16 cellular contexts compared by ENCODE assay signal in the genomic region with DNA sequence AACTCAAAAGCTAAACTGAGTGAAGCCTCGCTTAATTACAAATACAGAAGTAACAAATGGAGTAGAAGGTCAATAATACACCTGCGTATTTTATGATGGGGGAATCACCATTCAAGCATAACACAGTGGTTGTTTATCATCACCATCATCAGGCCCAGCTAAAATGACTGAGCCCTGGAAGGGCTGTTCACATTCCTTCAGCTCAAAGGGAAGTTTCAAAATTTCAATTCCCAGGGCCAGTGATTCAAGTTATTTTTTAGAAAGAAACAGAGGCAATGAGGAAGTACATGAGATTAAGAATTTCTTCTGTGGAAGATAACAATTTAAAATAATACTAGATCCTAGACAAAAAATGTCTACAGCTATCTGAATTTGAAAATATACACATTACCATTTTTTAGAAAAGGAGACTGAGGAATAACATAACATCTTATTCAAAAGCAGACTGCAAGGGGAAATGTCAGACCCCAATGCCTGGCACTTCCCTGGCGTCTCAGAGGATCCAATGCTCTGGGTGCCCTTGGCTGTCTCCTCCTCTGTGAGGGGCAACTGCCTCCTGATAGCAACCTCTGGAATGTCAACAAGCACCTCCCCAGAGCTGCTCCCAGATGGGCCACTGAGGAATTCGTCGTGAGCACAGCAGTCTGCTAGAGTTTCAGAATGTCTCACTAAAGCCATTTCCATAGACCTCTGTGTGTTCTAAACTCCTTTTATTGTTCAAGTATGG. TPM values are rescaled to one million over a fixed set of nuclear protein-coding genes. Genes with fewer than 3 reads are reported as not detected.
DNase-seq lines count a peak whose midpoint lies in the region; ATAC-seq, FAIRE-seq and TF ChIP-seq lines count a peak whose summit lies in the region.
"Had no signal": no experiment of that assay in that cellular context is flagged by ENCODE, and none has a peak within 500 bp of the region (broad histone marks: within the 10 kb centered on the region; RNA-seq: fewer than 3 reads in every experiment).

No MANE protein-coding gene starts in this region.

- H3K9me1 ChIP-seq in IMR-90 (ENCODE audit: insufficient read depth, low read length): peaks cover 34% of the 10 kb centered on the region

- H3K4me1 ChIP-seq in IMR-90 (ENCODE audit: control insufficient read depth, insufficient read depth, low read length) (peaks cover 29% of the 10 kb centered on the region), H1 (replicated peaks in 1 of 4; ENCODE audit: control insufficient read depth in 3 of 4, insufficient read depth in 4 of 4, low read length in 3 of 4) (peaks cover 0 to 3% (median 0%) of the 10 kb centered on the region in 4 experiments; a peak in 2 of 7 replicates), thoracic aorta (ENCODE audit: control insufficient read depth in 1 of 2, low read depth in 2 of 2) (peaks cover 59 to 80% of the 10 kb centered on the region in 2 donors), OCI-LY7 (ENCODE audit: insufficient read depth, low read length, poor library complexity, severe bottlenecking) (no peaks in the 10 kb centered on the region)

- peaks cover 37 to 81% of the 10 kb centered on the region in 2 experiments for H3K79me1 ChIP-seq in IMR-90 (ENCODE audit: low read depth in 1 of 2, low read length in 2 of 2)
- H3K79me1 ChIP-seq in H1 (ENCODE audit: low read depth, low read length): no peaks in the 10 kb centered on the region; the same call in none of the 2 replicates

- H2BK15ac ChIP-seq in IMR-90 (ENCODE audit: low read depth, low read length) (no peak overlapping the region; the same call in 2 of the 3 replicates), H1 (ENCODE audit: low read length) (no peak overlapping the region)

- H3K56ac ChIP-seq in IMR-90 (ENCODE audit: extremely low read depth, insufficient read depth, low read length) (no peak overlapping the region), H1 (replicated peaks; ENCODE audit: insufficient read length, low read depth, low read length) (no peak overlapping the region)

- BruUV-seq in IMR-90 (replicated peaks; lab: Mats Ljungman, UMichigan) (no TSS peak), OCI-LY7 (replicated peaks; lab: Mats Ljungman, UMichigan) (no TSS peak)

- intact Hi-C loops in IMR-90 (cut with micrococcal nuclease) (no loop called here), OCI-LY7 (cut with micrococcal nuclease; ENCODE audit: unreplicated experiment) (no loop called here)

- H3K9ac ChIP-seq in IMR-90 (ENCODE audit: low read depth, low read length) (no peak overlapping the region), H1 (replicated peaks in 1 of 4; ENCODE audit: extremely low read depth in 1 of 4, low read depth in 3 of 4, low read length in 3 of 4) (no peak overlapping the region)

- H3K18ac ChIP-seq in IMR-90 (ENCODE audit: low read depth, low read length) (0 out of 2 replicates have a peak overlapping the region, but pooled peaks have one; percentile 57), H1 (ENCODE audit: extremely low read depth, low read length) (no peak overlapping the region)

- ATAC-seq in IMR-90 (ENCODE audit: low read depth) (peak; percentile 78), thoracic aorta (ENCODE audit: insufficient number of reproducible peaks, low FRiP score, low read depth) (no peak)

- H2AK9ac ChIP-seq in IMR-90 (replicated peaks; ENCODE audit: low read depth, low read length, poor library complexity): peak overlapping the region; percentile 18

- TF ChIP-seq RAD21 in IMR-90 (IDR thresholded peaks at IDR 0.05; ENCODE audit: low read length): no peak
- no peak for TF ChIP-seq RAD21 in H1 (IDR thresholded peaks at IDR 0.05 in 1 of 2, conservative IDR thresholded peaks at IDR 0.05 in 1 of 2; ENCODE audit: low read depth in 2 of 2, low read length in 2 of 2)

- dilution Hi-C loops in IMR-90 (cut with HindIII; ENCODE audit: low sequenced_read_pairs, unreplicated experiment): no loop called here

- H4K91ac ChIP-seq in IMR-90 (ENCODE audit: insufficient read depth, low read depth, low read length): peak overlapping the region; percentile 77; the same call in 1 of the 2 replicates
- no peak overlapping the region for H4K91ac ChIP-seq in H1 (replicated peaks; ENCODE audit: insufficient read length, low read length)

- TF ChIP-seq CTCF in IMR-90 (conservative IDR thresholded peaks at IDR 0.05; ENCODE audit: low read depth, low read length) (no peak), H1 (IDR thresholded peaks at IDR 0.05; ENCODE audit: control extremely low read depth in 1 of 3, insufficient read depth in 1 of 3, low read depth in 1 of 3, low read length in 3 of 3) (no peak), thoracic aorta (IDR thresholded peaks at IDR 0.05) (no peak), OCI-LY7 (conservative IDR thresholded peaks at IDR 0.05; ENCODE audit: low read length) (no peak)

- FAIRE-seq in H1 (lab: Jason Lieb, UNC): no peak

- POLR2A ChIA-PET in IMR-90 (lab: Charles Lee; ENCODE audit: unreplicated experiment): no interaction called here
- POLR2A ChIA-PET in H1 (lab: Charles Lee; ENCODE audit: partially characterized antibody): interaction anchor here (0.6 to 1.3 kb wide), 2 partner anchors 23 to 1470 kb away, joined by 3 to 4 read pairs; a partner anchor contains a TSS
- POLR2A ChIA-PET in OCI-LY7 (lab: Charles Lee): no interaction called here

- H3K4me3 ChIP-seq in IMR-90 (ENCODE audit: insufficient read depth, low read depth, low read length) (no peak overlapping the region), H1 (ENCODE audit: extremely low read depth in 1 of 4, insufficient read depth in 2 of 4, low read depth in 3 of 4, low read length in 4 of 4) (no peak overlapping the region), thoracic aorta (no peak overlapping the region), OCI-LY7 (ENCODE audit: low read depth, low read length, poor library complexity, severe bottlenecking) (no peak overlapping the region)
- H3K4me3 ChIP-seq: transverse colon had no signal

- TF ChIP-seq EP300 in H1 (IDR thresholded peaks at IDR 0.05; ENCODE audit: borderline replicate concordance in 1 of 2, low read depth in 2 of 2, low read length in 2 of 2): no peak

- peak overlapping the region; percentile 41; the same call in 1 of the 2 replicates for H2BK120ac ChIP-seq in IMR-90 (ENCODE audit: low read depth, low read length)
- H2BK120ac ChIP-seq in H1 (replicated peaks; ENCODE audit: low read depth, low read length): no peak overlapping the region

- TF ChIP-seq POLR2A in IMR-90 (IDR thresholded peaks at IDR 0.05; ENCODE audit: low read depth, low read length) (no peak), H1 (IDR thresholded peaks at IDR 0.05; ENCODE audit: control extremely low read depth in 1 of 2, low read depth in 2 of 2, low read length in 2 of 2) (no peak)

- in situ Hi-C loops in IMR-90 (cut with MboI; ENCODE audit: low sequenced_read_pairs) (no loop called here), G401 (cut with HindIII; ENCODE audit: low sequenced_read_pairs) (no loop called here)

- peak overlapping the region; percentile 44; the same call in 1 of the 2 replicates for H3K27ac ChIP-seq in IMR-90 (ENCODE audit: insufficient read depth, low read length)
- no peak overlapping the region for H3K27ac ChIP-seq in H1 (ENCODE audit: low read depth, low read length)
- peak overlapping the region; percentile 6 to 83 for H3K27ac ChIP-seq in thoracic aorta
- no peak overlapping the region for H3K27ac ChIP-seq in OCI-LY7 (ENCODE audit: low read depth, low read length, poor library complexity, severe bottlenecking)
- H3K27ac ChIP-seq: HL-60 had no signal

- H3K9me3 ChIP-seq in IMR-90 (ENCODE audit: control insufficient read depth, insufficient read depth, low read length) (no peaks in the 10 kb centered on the region), H1 (ENCODE audit: insufficient read depth in 2 of 2, low read depth in 1 of 2, low read length in 1 of 2) (no peaks in the 10 kb centered on the region), thoracic aorta (no peaks in the 10 kb centered on the region), OCI-LY7 (ENCODE audit: low read length) (no peaks in the 10 kb centered on the region)
- H3K9me3 ChIP-seq: transverse colon had no signal

- H3K23ac ChIP-seq in IMR-90 (ENCODE audit: low read depth, low read length) (no peak overlapping the region), H1 (ENCODE audit: insufficient read length) (no peak overlapping the region)

- no peaks in the 10 kb centered on the region for H3K23me2 ChIP-seq in H1 (ENCODE audit: low read depth, low read length)

- H2AFZ ChIP-seq in IMR-90 (replicated peaks; ENCODE audit: low read length, poor library complexity) (peak overlapping the region; percentile 11), H1 (ENCODE audit: low read length) (no peak overlapping the region), OCI-LY7 (ENCODE audit: low read length) (no peak overlapping the region)

- no peak overlapping the region for H2BK12ac ChIP-seq in H1 (ENCODE audit: low read depth, low read length)

- no peaks in the 10 kb centered on the region for H3K9me2 ChIP-seq in OCI-LY7 (ENCODE audit: insufficient read depth, low read length)

- H4K8ac ChIP-seq in IMR-90 (ENCODE audit: low read depth in 2 of 2, low read length in 2 of 2) (no peak overlapping the region), H1 (ENCODE audit: extremely low read depth, insufficient read depth, low read length) (no peak overlapping the region)

- peak overlapping the region; percentile 80 for H3K4ac ChIP-seq in IMR-90 (ENCODE audit: low read depth, low read length)
- H3K4ac ChIP-seq in H1 (replicated peaks; ENCODE audit: insufficient read length, low read depth, low read length): no peak overlapping the region

- peak overlapping the region; percentile 39 for H2BK5ac ChIP-seq in IMR-90 (ENCODE audit: low read depth, low read length, poor library complexity, severe bottlenecking)
- no peak overlapping the region for H2BK5ac ChIP-seq in H1 (ENCODE audit: low read depth, low read length)

- CTCF ChIA-PET in IMR-90 (lab: Yijun Ruan, JAX) (interaction anchor here (0.6 kb wide), 1 partner anchor 283 kb away, joined by 3 read pairs; no protein-coding TSS in a partner anchor), H1 (lab: Charles Lee; ENCODE audit: partially characterized antibody) (interaction anchor here (0.8 to 1.6 kb wide), 5 partner anchors 19 to 135 kb away, joined by 3 to 5 read pairs (median 3); a partner anchor contains a TSS), OCI-LY7 (lab: Charles Lee; ENCODE audit: unreplicated experiment) (no interaction called here)

- H3K14ac ChIP-seq in IMR-90 (replicated peaks; ENCODE audit: low read depth, low read length) (0 out of 2 replicates have a peak overlapping the region, but pooled peaks have one; percentile 10), H1 (ENCODE audit: insufficient read length) (no peak overlapping the region)

- H3K4me2 ChIP-seq in IMR-90 (ENCODE audit: low read depth, low read length) (peak overlapping the region; percentile 71), H1 (ENCODE audit: insufficient read depth in 1 of 2, low read depth in 2 of 2, low read length in 2 of 2) (no peak overlapping the region), OCI-LY7 (ENCODE audit: low read length) (no peak overlapping the region)

- H2BK20ac ChIP-seq in IMR-90 (ENCODE audit: low read depth, low read length) (no peak overlapping the region; the same call in 1 of the 2 replicates), H1 (ENCODE audit: low read length) (no peak overlapping the region)

- no CpG with 5 or more reads among the region's 5 CpGs for WGBS in IMR-90 (ENCODE audit: extremely low coverage in 2 of 2, insufficient read length in 1 of 2), 2 experiments
- 85% methylated on average over 5 of the region's 5 CpGs; no CpG with 5 or more reads in 1 of the 2 experiments for WGBS in H1 (ENCODE audit: extremely low coverage in 1 of 2, insufficient coverage in 1 of 2, insufficient read length in 1 of 2, insufficient replicate concordance in 2 of 2, low coverage in 1 of 2, low lambda C conversion rate in 2 of 2, missing lambda C conversion rate in 1 of 2), 2 experiments

- H2AK5ac ChIP-seq in IMR-90 (ENCODE audit: low read depth, low read length) (peak overlapping the region; percentile 16), H1 (ENCODE audit: low read depth, low read length) (no peak overlapping the region)

- H4K5ac ChIP-seq in IMR-90 (ENCODE audit: low read depth, low read length): peak overlapping the region; percentile 26; the same call in 1 of the 2 replicates
- H4K5ac ChIP-seq in H1 (ENCODE audit: insufficient read length, low read depth, low read length): no peak overlapping the region

- peaks cover 0 to 4% of the 10 kb centered on the region in 2 experiments; a peak in 1 of 4 replicates for H3K79me2 ChIP-seq in H1 (ENCODE audit: control insufficient read depth in 1 of 2, insufficient read depth in 2 of 2, low read length in 2 of 2)
- no peaks in the 10 kb centered on the region for H3K79me2 ChIP-seq in OCI-LY7 (ENCODE audit: insufficient read depth, low read depth, low read length)

- no peak for DNase-seq in IMR-90
- DNase-seq in H1 (ENCODE audit: low read depth in 1 of 2, low spot score in 2 of 2): no peak
- DNase-seq in mesenteric fat pad (ENCODE audit: low spot score): peak; percentile 73
- DNase-seq in thoracic aorta (ENCODE audit: low spot score): no peak
- no peak for DNase-seq in G401 (ENCODE audit: low spot score)
- no peak for DNase-seq in AG20443 (ENCODE audit: low spot score)
- no peak for DNase-seq in GM19238 (ENCODE audit: insufficient read length, low spot score)
- DNase-seq in OCI-LY7 (ENCODE audit: low spot score): no peak
- DNase-seq: activated CD4-positive, alpha-beta T cell treated with anti-CD3 and anti-CD28 coated beads, Interleukin-2, amount 10 ng/mL, durations not matched to agents 7 days and 5 days; amygdala; CD4-positive, alpha-beta memory T cell; NCI-H1930; stimulated activated CD4-positive, alpha-beta T cell treated with anti-CD3 and anti-CD28 coated beads, Interleukin-2, amount 100 ng/mL, for 24 hours; T-helper 9 cell; transverse colon had no signal

- H4K20me1 ChIP-seq in IMR-90 (ENCODE audit: insufficient read depth, low read length) (0 out of 2 replicates have a peak, but pooled peaks cover 3% of the 10 kb centered on the region), H1 (replicated peaks in 1 of 2; ENCODE audit: control insufficient read depth in 1 of 2, insufficient read depth in 2 of 2, low read length in 2 of 2) (peaks cover 4 to 9% of the 10 kb centered on the region in 2 experiments), OCI-LY7 (ENCODE audit: insufficient read depth, low read length) (no peaks in the 10 kb centered on the region)

- H3K36me3 ChIP-seq in IMR-90 (ENCODE audit: control insufficient read depth, insufficient read depth, low read length) (peaks cover 7% of the 10 kb centered on the region), H1 (ENCODE audit: control insufficient read depth in 2 of 4, insufficient read depth in 4 of 4, low read length in 3 of 4) (peaks cover 4 to 23% (median 15%) of the 10 kb centered on the region in 4 experiments; a peak in 5 of 8 replicates), thoracic aorta (peaks cover 10% of the 10 kb centered on the region), OCI-LY7 (ENCODE audit: insufficient read depth, low read length) (peaks cover 20% of the 10 kb centered on the region)

- H3K27me3 ChIP-seq in IMR-90 (ENCODE audit: control insufficient read depth, insufficient read depth, low read length): no peaks in the 10 kb centered on the region
- H3K27me3 ChIP-seq in H1 (replicated peaks in 1 of 4; ENCODE audit: control insufficient read depth in 3 of 4, extremely low read depth in 1 of 4, insufficient read depth in 3 of 4, low read length in 3 of 4): no peaks in the 10 kb centered on the region
- no peaks in the 10 kb centered on the region for H3K27me3 ChIP-seq in thoracic aorta (replicated peaks; ENCODE audit: insufficient read depth)
- H3K27me3 ChIP-seq: transverse colon had no signal

RNA-seq across cellular contexts. Expression of a gene that starts 22.8 kb away (rescaled TPM):
- total RNA-seq in IMR-90 (2012; rRNA removed) (26.4 and 29.0 TPM in 2 replicates), mesenteric fat pad (35.7 TPM), thoracic aorta (10 to 100 TPM; 43.6 to 48.1 TPM), OCI-LY7 (2022) (19.4 and 20.7 TPM in 2 replicates)
- polyA plus RNA-seq in IMR-90 (2012; rRNA removed) (21.0 and 21.1 TPM in 2 replicates), H1 (2011; rRNA removed) (17.5 and 19.8 TPM in 2 replicates)
- polyA plus RNA-seq in IMR-90 (2012; cell fraction: cytosol; rRNA removed): 13.2 and 20.3 TPM in 2 replicates
- polyA plus RNA-seq in IMR-90 (2012; cell fraction: nucleus; rRNA removed; ENCODE audit: low replicate concordance): 10.2 and 11.2 TPM in 2 replicates
- 24.5 and 25.6 TPM in 2 replicates for total RNA-seq in H1 (2021; fragmentation: NEBNext Ultra II Directional; extraction: Animal tissue kit (Norgen Biotek cat#: 25700))
- polyA plus RNA-seq in H1 (2011; cell fraction: cytosol; rRNA removed): 18.3 TPM
- polyA plus RNA-seq in H1 (2011; cell fraction: nucleus; rRNA removed): 17.6 TPM
- 17.4 to 19.9 TPM (median 19.3 TPM) in 4 replicates for polyA plus RNA-seq in H1 (2012, experiment 1 of 2)
- polyA plus RNA-seq in H1 (2012, experiment 2 of 2): 19.4 TPM
- 12.8 TPM for polyA plus RNA-seq in H1 (2013, experiment 1 of 2)
- polyA plus RNA-seq in H1 (2013, experiment 2 of 2): 13.5 TPM
- polyA minus RNA-seq in H1 (2011; rRNA and poly(A)+ RNA removed): 23.8 TPM in 2 replicates
- polyA minus RNA-seq in H1 (2011; cell fraction: cytosol; rRNA and poly(A)+ RNA removed): 16.7 TPM
- 25.9 TPM for polyA minus RNA-seq in H1 (2011; cell fraction: nucleus; rRNA and poly(A)+ RNA removed)
- 7.3 and 8.8 TPM in 2 replicates for total RNA-seq in G401 (2014; rRNA removed; shearing (Covaris generic))
- total RNA-seq in OCI-LY7 (2014; rRNA removed; shearing (Covaris generic)): 13.5 and 14.2 TPM in 2 replicates

RNA-seq across cellular contexts. Expression of a gene that starts 55.7 kb away (rescaled TPM):
- under 0.01 TPM in 2 replicates for total RNA-seq in IMR-90 (2012; rRNA removed)
- polyA plus RNA-seq in IMR-90 (2012; rRNA removed): 0.37 and 0.38 TPM in 2 replicates
- polyA plus RNA-seq in IMR-90 (2012; cell fraction: cytosol; rRNA removed): 0.10 and 0.12 TPM in 2 replicates
- 2.3 and 3.5 TPM in 2 replicates for polyA plus RNA-seq in IMR-90 (2012; cell fraction: nucleus; rRNA removed; ENCODE audit: low replicate concordance)
- total RNA-seq in H1 (2021; fragmentation: NEBNext Ultra II Directional; extraction: Animal tissue kit (Norgen Biotek cat#: 25700)): 0.84 and 1.1 TPM in 2 replicates
- polyA plus RNA-seq in H1 (2011; rRNA removed): 0.32 and 0.38 TPM in 2 replicates
- 0.59 TPM for polyA plus RNA-seq in H1 (2011; cell fraction: cytosol; rRNA removed)
- 4.5 TPM for polyA plus RNA-seq in H1 (2011; cell fraction: nucleus; rRNA removed)
- polyA plus RNA-seq in H1 (2012, experiment 1 of 2): 0.33 to 1.1 TPM (median 0.89 TPM) in 4 replicates
- 0.12 TPM for polyA plus RNA-seq in H1 (2012, experiment 2 of 2)
- polyA plus RNA-seq in H1 (2013, experiment 1 of 2): 0.43 TPM
- polyA plus RNA-seq in H1 (2013, experiment 2 of 2): 0.35 TPM
- 0.13 and 0.54 TPM in 2 replicates for polyA minus RNA-seq in H1 (2011; rRNA and poly(A)+ RNA removed)
- polyA minus RNA-seq in H1 (2011; cell fraction: cytosol; rRNA and poly(A)+ RNA removed): not detected
- 1.00 TPM for polyA minus RNA-seq in H1 (2011; cell fraction: nucleus; rRNA and poly(A)+ RNA removed)
- total RNA-seq in mesenteric fat pad: 1.6 TPM
- 1 to 10 TPM; 1.3 to 3.9 TPM for total RNA-seq in thoracic aorta
- total RNA-seq in G401 (2014; rRNA removed; shearing (Covaris generic)): 0.37 and 3.5 TPM in 2 replicates
- 0.03 TPM in 2 replicates for total RNA-seq in OCI-LY7 (2014; rRNA removed; shearing (Covaris generic))
- total RNA-seq in OCI-LY7 (2022): 0.04 and 0.17 TPM in 2 replicates

Comparison
In these comparisons a context has a peak if more than half of its experiments do, and no peak if none do; other contexts are left out.
1. H3K27ac ChIP-seq: peak in IMR-90 (single experiment) and thoracic aorta (2 of 2); none in H1 (single experiment) and OCI-LY7 (single experiment).